1 cellular context compared by ENCODE assay signal in genomic region chr10:91788527-91788926, GRCh38.
TF ChIP-seq lines count a peak whose summit lies in the region.

No MANE protein-coding gene starts in this region.

TF ChIP-seq in K562, 482 proteins besides CTCF, POLR2A, EP300 and RAD21 (continued from another document):
- no peak for TF ChIP-seq IRF9 (tag; IDR thresholded peaks at IDR 0.05)
- TF ChIP-seq XRCC4 (IDR thresholded peaks at IDR 0.05; ENCODE audit: extremely low read depth, insufficient read depth, insufficient read length) = no peak
- no peak for TF ChIP-seq ZNF766 (CRISPR knock-in tag; conservative IDR thresholded peaks at IDR 0.05)
- TF ChIP-seq RREB1 (CRISPR knock-in tag; IDR thresholded peaks at IDR 0.05) = no peak
- no peak for TF ChIP-seq PYGO2 (tag; IDR thresholded peaks at IDR 0.05)
- no peak for TF ChIP-seq ZZZ3 (IDR thresholded peaks at IDR 0.05)
- no peak for TF ChIP-seq NR3C1 (CRISPR knock-in tag; IDR thresholded peaks at IDR 0.05)
- TF ChIP-seq TCFL5 (CRISPR knock-in tag; conservative IDR thresholded peaks at IDR 0.05) = no peak
- no peak for TF ChIP-seq C11orf30 (IDR thresholded peaks at IDR 0.05; ENCODE audit: low read depth)
- TF ChIP-seq E2F3 (CRISPR knock-in tag; IDR thresholded peaks at IDR 0.05) = no peak
- no peak for TF ChIP-seq SOX6 (IDR thresholded peaks at IDR 0.05)
- TF ChIP-seq ZNF311 (CRISPR knock-in tag; IDR thresholded peaks at IDR 0.05) = no peak
- TF ChIP-seq JUNB (CRISPR knock-in tag; conservative IDR thresholded peaks at IDR 0.05) = no peak
- TF ChIP-seq CREB5 (CRISPR knock-in tag; IDR thresholded peaks at IDR 0.05) = no peak
- TF ChIP-seq RAD51 (IDR thresholded peaks at IDR 0.05; ENCODE audit: borderline replicate concordance, low read depth) = no peak
- no peak for TF ChIP-seq EWSR1 (IDR thresholded peaks at IDR 0.05; ENCODE audit: borderline replicate concordance, low read depth, partially characterized antibody)
- TF ChIP-seq MTA2 (IDR thresholded peaks at IDR 0.05; ENCODE audit: low read depth) = no peak
